Comparison of ENCODE assay signal across 8 cellular contexts in the genomic region with DNA sequence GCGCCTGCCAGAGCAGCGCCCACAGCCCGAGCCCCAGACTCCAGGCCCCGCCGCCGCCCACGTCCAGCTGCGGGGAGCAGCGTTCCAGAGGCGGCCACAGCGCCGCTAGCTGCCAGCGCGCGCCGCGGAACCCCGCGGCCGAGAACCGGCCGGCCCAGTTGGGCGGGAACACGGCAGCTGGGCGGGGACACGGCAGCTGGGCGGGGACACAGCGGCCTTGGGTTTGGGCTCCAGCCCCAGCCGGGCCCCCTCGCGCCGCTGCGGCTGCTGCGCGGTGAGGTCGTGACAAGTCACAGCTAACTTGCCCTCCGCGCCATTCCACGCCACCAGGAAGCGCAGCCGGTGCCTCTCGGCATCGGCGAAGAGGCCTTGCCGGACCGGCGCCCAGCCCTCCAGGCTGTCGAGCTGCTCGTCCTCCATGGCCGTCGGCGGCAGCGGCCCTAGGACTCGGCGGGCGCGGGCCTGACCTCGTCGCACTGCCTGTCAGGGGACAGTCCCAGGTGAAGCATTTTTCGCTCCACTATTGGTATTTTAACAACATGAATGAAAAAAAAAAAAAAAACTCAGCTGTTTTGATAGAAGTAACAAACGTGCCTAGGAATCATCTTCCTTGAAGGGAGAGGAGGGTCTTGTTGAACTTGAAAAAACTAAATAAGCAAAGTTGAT. TPM values are rescaled to one million over a fixed set of nuclear protein-coding genes. Genes with fewer than 3 reads are reported as not detected.
DNase-seq lines count a peak whose midpoint lies in the region; ATAC-seq and TF ChIP-seq lines count a peak whose summit lies in the region.
"Not testable (repeated sequence)": the region's sequence is repeated elsewhere in the genome, so short reads cannot be mapped to it uniquely, and the experiment has no call there.

No MANE protein-coding gene starts in this region.

- under 1% methylated on average over 23 of the region's 61 CpGs for WGBS in hepatocyte (ENCODE audit: low lambda C conversion rate, missing lambda C conversion rate)
- no CpG with 5 or more reads among the region's 61 CpGs for WGBS in trophoblast cell (ENCODE audit: extremely low coverage, insufficient coverage, insufficient read length)

- TF ChIP-seq CTCF in GM23338 (conservative IDR thresholded peaks at IDR 0.05; ENCODE audit: low read depth in 2 of 2); MCF 10A (IDR thresholded peaks at IDR 0.05; ENCODE audit: unreplicated experiment); hepatocyte (IDR thresholded peaks at IDR 0.05; ENCODE audit: poor library complexity): not testable (repeated sequence)

- not testable (repeated sequence) for H4K20me1 ChIP-seq in GM23338 (replicated peaks; ENCODE audit: insufficient read depth); hepatocyte (ENCODE audit: insufficient read depth, poor library complexity, severe bottlenecking)

- BruUV-seq in MCF 10A (replicated peaks; lab: Mats Ljungman, UMichigan), result TSS peak; percentile 60

- H3K79me1 ChIP-seq in trophoblast cell (ENCODE audit: low read length), result not testable (repeated sequence)

- peak; percentile 26 for DNase-seq in GM23338 (ENCODE audit: low spot score)
- peak; percentile 1 for DNase-seq in HT-29 (ENCODE audit: low spot score)
- peak; percentile 61 for DNase-seq in activated CD4-positive, alpha-beta T cell treated with anti-CD3 and anti-CD28 coated beads for 48 hours
- DNase-seq in MCF 10A (ENCODE audit: unreplicated experiment), result peak; percentile 2
- DNase-seq in hepatocyte (ENCODE audit: low spot score), result peak; percentile 8
- peak; percentile 1 to 42 for DNase-seq in trophoblast cell
- DNase-seq in stimulated activated naive CD8-positive, alpha-beta T cell treated with anti-CD3 and anti-CD28 coated beads, Interleukin-15, Interleukin-2, amounts not matched to agents 100 U/mL and 50 U/mL, for 24 hours, result peak; percentile 57

- H3K4me1 ChIP-seq in ES-I3 (ENCODE audit: insufficient read depth, low read length); GM23338 (ENCODE audit: insufficient read depth); hepatocyte (ENCODE audit: insufficient read depth); trophoblast cell (ENCODE audit: control insufficient read depth in 1 of 2, insufficient read depth in 2 of 2, low read length in 2 of 2): not testable (repeated sequence)

- H2BK12ac ChIP-seq in trophoblast cell (ENCODE audit: low read length), result not testable (repeated sequence)

- peak overlapping the region; percentile 70 for H4K8ac ChIP-seq in trophoblast cell (ENCODE audit: low read depth, low read length)

- not testable (repeated sequence) for H3K9me3 ChIP-seq in ES-I3 (ENCODE audit: control insufficient read depth, insufficient read depth, low read length); hepatocyte (ENCODE audit: low read depth); trophoblast cell (ENCODE audit: insufficient read depth, low read depth, low read length)

- not testable (repeated sequence) for H2BK5ac ChIP-seq in trophoblast cell (ENCODE audit: low read depth, low read length, poor library complexity)

- H2AK5ac ChIP-seq in trophoblast cell (ENCODE audit: low read length), result not testable (repeated sequence)

- CTCF ChIA-PET in MCF 10A (lab: Yijun Ruan, JAX), result not testable (repeated sequence)

- H3K36me3 Mint-ChIP-seq in GM23338 (ENCODE audit: low read depth); MCF 10A (ENCODE audit: insufficient read depth, unreplicated experiment): not testable (repeated sequence)

- H3K27ac ChIP-seq in GM23338 (ENCODE audit: low read depth); trophoblast cell (ENCODE audit: low read depth, low read length): not testable (repeated sequence)
- H3K27ac ChIP-seq in hepatocyte, result peak overlapping the region; percentile 88

- H3K14ac ChIP-seq in trophoblast cell (ENCODE audit: low read length), result not testable (repeated sequence)

- H3K36me3 ChIP-seq in ES-I3 (ENCODE audit: insufficient read depth, low read length); GM23338 (ENCODE audit: insufficient read depth); hepatocyte (replicated peaks; ENCODE audit: insufficient read depth, low read depth); trophoblast cell (ENCODE audit: control insufficient read depth in 1 of 2, insufficient read depth in 2 of 2, low read length in 2 of 2): not testable (repeated sequence)

- H3K27me3 ChIP-seq in GM23338 (ENCODE audit: insufficient read depth); hepatocyte; trophoblast cell (ENCODE audit: insufficient read depth, low read length): not testable (repeated sequence)

- not testable (repeated sequence) for H4K12ac ChIP-seq in trophoblast cell (ENCODE audit: low read depth, low read length)

- H3K79me2 ChIP-seq in GM23338 (replicated peaks; ENCODE audit: insufficient read depth); hepatocyte; trophoblast cell (ENCODE audit: control insufficient read depth, insufficient read depth, low read length, poor library complexity): not testable (repeated sequence)

- intact Hi-C loops in MCF 10A (cut with micrococcal nuclease), result not testable (repeated sequence)

- not testable (repeated sequence) for H3K23ac ChIP-seq in trophoblast cell (ENCODE audit: low read length)

- H3K4me2 ChIP-seq in GM23338 (peak overlapping the region; percentile 73; the same call in 1 of the 2 replicates), hepatocyte (peak overlapping the region; percentile 75)
- H3K4me2 ChIP-seq in trophoblast cell (ENCODE audit: low read length), result not testable (repeated sequence)

- H3K4ac ChIP-seq in trophoblast cell (ENCODE audit: low read depth, low read length), result not testable (repeated sequence)

- H3K9ac ChIP-seq in ES-I3 (ENCODE audit: low read depth, low read length), result peak overlapping the region; percentile 44; the same call in 1 of the 2 replicates
- H3K9ac ChIP-seq in trophoblast cell (ENCODE audit: low read length), result not testable (repeated sequence)

- H3K18ac ChIP-seq in trophoblast cell (ENCODE audit: low read length), result not testable (repeated sequence)

- H3K4me3 Mint-ChIP-seq in GM23338 (peak overlapping the region; percentile 65; the same call in 2 of the 3 replicates), MCF 10A (ENCODE audit: unreplicated experiment) (peak overlapping the region; percentile 64)

- not testable (repeated sequence) for H4K91ac ChIP-seq in trophoblast cell (ENCODE audit: low read depth, low read length)

- not testable (repeated sequence) for H3K27me3 Mint-ChIP-seq in GM23338 (ENCODE audit: insufficient read depth, low read depth, poor library complexity); MCF 10A (ENCODE audit: insufficient read depth, unreplicated experiment)

- H3K9me2 ChIP-seq in GM23338 (ENCODE audit: insufficient read depth); hepatocyte (replicated peaks; ENCODE audit: insufficient read depth): not testable (repeated sequence)

- H3K4me3 ChIP-seq in GM23338, result peak overlapping the region; percentile 57
- H3K4me3 ChIP-seq in hepatocyte, result not testable (repeated sequence)
- peak overlapping the region; percentile 63 for H3K4me3 ChIP-seq in trophoblast cell (ENCODE audit: low read depth, low read length)

- not testable (repeated sequence) for H2AFZ ChIP-seq in GM23338; trophoblast cell (ENCODE audit: insufficient read depth, low read length, poor library complexity)
- peak overlapping the region; percentile 86 for H2AFZ ChIP-seq in hepatocyte

- H3K27ac Mint-ChIP-seq in GM23338, result not testable (repeated sequence)
- H3K27ac Mint-ChIP-seq in MCF 10A (ENCODE audit: low read depth, unreplicated experiment), result peak overlapping the region; percentile 46

- H3F3A ChIP-seq in GM23338 (replicated peaks; ENCODE audit: low read depth), result not testable (repeated sequence)

- not testable (repeated sequence) for H2BK120ac ChIP-seq in trophoblast cell (ENCODE audit: insufficient read depth, low read length, poor library complexity)

- POLR2A ChIA-PET in MCF 10A (lab: Yijun Ruan, JAX), result not testable (repeated sequence)

- peak; percentile 96 for ATAC-seq in GM23338
- ATAC-seq in stimulated activated naive CD8-positive, alpha-beta T cell treated with anti-CD3 and anti-CD28 coated beads, Interleukin-15, Interleukin-2, amounts not matched to agents 100 U/mL and 50 U/mL, for 24 hours, result peak; percentile 96

- not testable (repeated sequence) for H3K9me3 Mint-ChIP-seq in GM23338; MCF 10A (ENCODE audit: unreplicated experiment)

- not testable (repeated sequence) for H3K4me1 Mint-ChIP-seq in GM23338; MCF 10A (ENCODE audit: insufficient read depth, unreplicated experiment)

RNA-seq across cellular contexts. Expression of a gene that starts 56.6 kb away (rescaled TPM):
- 0.50 and 14.8 TPM in 2 replicates for total RNA-seq in GM23338 (2014; rRNA removed; shearing (Covaris generic))
- polyA plus RNA-seq in GM23338 (2016; fragmentation: Nextera tagmentation; extraction: Ambion mirVana), result 0.17 and 0.40 TPM in 2 replicates
- total RNA-seq in HT-29 (2014; rRNA removed; shearing (Covaris generic)), result not detected in 2 replicates
- 9.1 and 9.6 TPM in 2 replicates for total RNA-seq in MCF 10A (2022)
- 1.8 and 3.2 TPM in 2 replicates for total RNA-seq in hepatocyte
- 0.54 and 0.99 TPM in 2 replicates for polyA plus RNA-seq in hepatocyte
- polyA plus RNA-seq in trophoblast cell (2013), result 0.60 and 0.67 TPM in 2 replicates

Comparison
In these comparisons a context has a peak if more than half of its experiments do, and no peak if none do; other contexts are left out.
1. DNase-seq: peak in every context shown above with its lines; median percentile 61 in activated CD4-positive, alpha-beta T cell treated with anti-CD3 and anti-CD28 coated beads for 48 hours; 57 in stimulated activated naive CD8-positive, alpha-beta T cell treated with anti-CD3 and anti-CD28 coated beads, Interleukin-15, Interleukin-2, amounts not matched to agents 100 U/mL and 50 U/mL, for 24 hours; 26 in GM23338; 22 in trophoblast cell; 8 in hepatocyte; 2 in MCF 10A; 1 in HT-29.